In genomic region chr9:92534199-92535159, GRCh38 we compare ENCODE assay signal across 11 cellular contexts. TPM values are rescaled to one million over a fixed set of nuclear protein-coding genes. Genes with fewer than 3 reads are reported as not detected.
DNase-seq lines count a peak whose midpoint lies in the region; ATAC-seq, FAIRE-seq and TF ChIP-seq lines count a peak whose summit lies in the region.
"Had no signal": no experiment of that assay in that cellular context is flagged by ENCODE, and none has a peak within 500 bp of the region (broad histone marks: within the 10 kb centered on the region; RNA-seq: fewer than 3 reads in every experiment).

No MANE protein-coding gene starts in this region.

- no peaks in the 10 kb centered on the region for H3K36me3 ChIP-seq in bronchial epithelial cell (ENCODE audit: control insufficient read depth, insufficient read depth, low read length)
- H3K36me3 ChIP-seq: HAP-1 had no signal

- H3K36me3 Mint-ChIP-seq in osteocyte (ENCODE audit: unreplicated experiment) = peaks cover 23% of the 10 kb centered on the region
- no peaks in the 10 kb centered on the region for H3K36me3 Mint-ChIP-seq in activated T-cell treated with anti-CD3 and anti-CD28 coated beads, Interleukin-2, amount 50 U/mL, for 4 hours (ENCODE audit: insufficient read depth)
- H3K36me3 Mint-ChIP-seq in T-cell = no peaks in the 10 kb centered on the region

- H3K4me3 ChIP-seq in GM12865 (ENCODE audit: low read depth, low read length) (peak overlapping the region; percentile 34), bronchial epithelial cell (ENCODE audit: low read depth, low read length) (no peak overlapping the region)
- H3K4me3 ChIP-seq: HAP-1 had no signal

- no peaks in the 10 kb centered on the region for H3K27me3 Mint-ChIP-seq in osteocyte (ENCODE audit: unreplicated experiment)
- no peaks in the 10 kb centered on the region for H3K27me3 Mint-ChIP-seq in activated T-cell treated with anti-CD3 and anti-CD28 coated beads, Interleukin-2, amount 50 U/mL, for 4 hours (ENCODE audit: low read depth)
- no peaks in the 10 kb centered on the region for H3K27me3 Mint-ChIP-seq in T-cell

- H3K9me3 Mint-ChIP-seq in osteocyte (ENCODE audit: unreplicated experiment) (peaks cover 23% of the 10 kb centered on the region), T-cell (peaks cover 0 to 4% (median 0%) of the 10 kb centered on the region in 3 donors)
- H3K9me3 Mint-ChIP-seq in activated T-cell treated with anti-CD3 and anti-CD28 coated beads, Interleukin-2, amount 50 U/mL, for 4 hours = peaks cover 5% of the 10 kb centered on the region

- CTCF ChIA-PET in T-cell (lab: Charles Lee) = no interaction called here

- H3K27ac Mint-ChIP-seq in osteocyte (ENCODE audit: unreplicated experiment) = peak overlapping the region; percentile 91
- no peak overlapping the region for H3K27ac Mint-ChIP-seq in T-cell

- TF ChIP-seq CTCF in GM12865 (IDR thresholded peaks at IDR 0.05; ENCODE audit: insufficient read depth, low read depth, low read length, missing control alignments) (no peak), bronchial epithelial cell (IDR thresholded peaks at IDR 0.05; ENCODE audit: insufficient read depth, low read length, severe bottlenecking) (no peak), osteocyte (IDR thresholded peaks at IDR 0.05) (no peak)

- POLR2A ChIA-PET in T-cell (lab: Charles Lee) = interaction anchor here in 1 of 2 donors (0.6 kb wide), 1 partner anchor 10 kb away, joined by 3 read pairs; no protein-coding TSS in a partner anchor

- H3K4me1 Mint-ChIP-seq in osteocyte (ENCODE audit: unreplicated experiment) (peaks cover 44% of the 10 kb centered on the region), T-cell (peaks cover 0 to 3% (median 0%) of the 10 kb centered on the region in 3 donors)
- H3K4me1 Mint-ChIP-seq in activated T-cell treated with anti-CD3 and anti-CD28 coated beads, Interleukin-2, amount 50 U/mL, for 4 hours (ENCODE audit: low read depth) = no peaks in the 10 kb centered on the region

- ATAC-seq in HG03280 (IDR thresholded peaks at IDR 0.05; ENCODE audit: unreplicated experiment) (peak; percentile 52), T-cell (replicated peaks in 1 of 4) (no peak)
- ATAC-seq in activated T-cell treated with anti-CD3 and anti-CD28 coated beads, Interleukin-2, amount 50 U/mL, for 4 hours = no peak

- FAIRE-seq in bronchial epithelial cell (lab: Jason Lieb, UNC) = no peak

- no peaks in the 10 kb centered on the region for H3K27me3 ChIP-seq in bronchial epithelial cell (ENCODE audit: control insufficient read depth, insufficient read depth, low read length)

- H3K4me3 Mint-ChIP-seq in osteocyte (ENCODE audit: unreplicated experiment) (peak overlapping the region; percentile 66), T-cell (no peak overlapping the region)
- H3K4me3 Mint-ChIP-seq in activated T-cell treated with anti-CD3 and anti-CD28 coated beads, Interleukin-2, amount 50 U/mL, for 4 hours = no peak overlapping the region

- DNase-seq in GM12865 (ENCODE audit: low read depth) (peak; percentile 51), bronchial epithelial cell (ENCODE audit: low read depth) (peak; percentile 18), osteocyte (ENCODE audit: extremely low spot score, unreplicated experiment) (no peak), T-cell (no peak), EL (no peak), NCI-H2227 (lab: John Stamatoyannopoulos, UW; ENCODE audit: unreplicated experiment) (no peak)
- DNase-seq in activated T-cell treated with anti-CD3 and anti-CD28 coated beads, Interleukin-2, amount 50 U/mL, for 4 hours = no peak
- DNase-seq: activated naive CD4-positive, alpha-beta T cell treated with Interleukin-2 at 50 U/mL for 16 hours; stimulated activated naive CD4-positive, alpha-beta T cell had no signal

RNA-seq across cellular contexts. Expression of gene ECM2, which starts 1.3 kb away (rescaled TPM):
- total RNA-seq in bronchial epithelial cell (0.26 and 0.90 TPM in 2 replicates), osteocyte (53.3 and 56.0 TPM in 2 replicates), T-cell (not detected)
- not detected for total RNA-seq in activated T-cell treated with anti-CD3 and anti-CD28 coated beads, Interleukin-2, amount 50 U/mL, for 4 hours

RNA-seq across cellular contexts. Expression of gene ASPN, which starts 52.2 kb away (rescaled TPM):
- not detected in 2 replicates for total RNA-seq in bronchial epithelial cell
- total RNA-seq in osteocyte = 116 and 129 TPM in 2 replicates
- total RNA-seq in activated T-cell treated with anti-CD3 and anti-CD28 coated beads, Interleukin-2, amount 50 U/mL, for 4 hours = not detected
- total RNA-seq in T-cell = not detected

Comparison
In these comparisons a context has a peak if more than half of its experiments do, and no peak if none do; other contexts are left out.
1. DNase-seq: peak in GM12865 (single experiment) and bronchial epithelial cell (single experiment); none in osteocyte (single experiment), activated T-cell treated with anti-CD3 and anti-CD28 coated beads, Interleukin-2, amount 50 U/mL, for 4 hours (single experiment), T-cell (0 of 34), EL (single experiment) and NCI-H2227 (single experiment).
2. RNA of gene ECM2, which starts 1.3 kb away (total RNA-seq): 53.3 to 56.0 TPM in osteocyte; 0.26 to 0.90 TPM in bronchial epithelial cell, not detected in T-cell and not detected in activated T-cell treated with anti-CD3 and anti-CD28 coated beads, Interleukin-2, amount 50 U/mL, for 4 hours; every median in the first group is over 10 times any median in the second.
3. RNA of gene ASPN, which starts 52.2 kb away (total RNA-seq): 116 to 129 TPM in osteocyte; not detected in bronchial epithelial cell, not detected in activated T-cell treated with anti-CD3 and anti-CD28 coated beads, Interleukin-2, amount 50 U/mL, for 4 hours and not detected in T-cell; every median in the first group is over 100 times any median in the second.